ENCODE assay signal across 12 cellular contexts in genomic region chr15:74429784-74430141, GRCh38. TPM values are rescaled to one million over a fixed set of nuclear protein-coding genes. Genes with fewer than 3 reads are reported as not detected.
DNase-seq lines count a peak whose midpoint lies in the region; ATAC-seq and TF ChIP-seq lines count a peak whose summit lies in the region.
"Had no signal": no experiment of that assay in that cellular context is flagged by ENCODE, and none has a peak within 500 bp of the region (broad histone marks: within the 10 kb centered on the region; RNA-seq: fewer than 3 reads in every experiment).

No MANE protein-coding gene starts in this region.

- intact Hi-C loops in natural killer cell (cut with micrococcal nuclease) = no loop called here

- H3K4me3 Mint-ChIP-seq in natural killer cell treated with Interleukin-12 subunit alpha and Interleukin-12 subunit beta and Interleukin-15 and Interleukin-18, amount 100 ng/mL, for 72 hours = peak overlapping the region; percentile 65
- no peak overlapping the region for H3K4me3 Mint-ChIP-seq in natural killer cell
- H3K4me3 Mint-ChIP-seq in activated T-helper 17 cell treated with anti-CD3 and anti-CD28 coated beads, Interleukin-2, amount 50 U/mL, for 72 hours = peak overlapping the region; percentile 90
- H3K4me3 Mint-ChIP-seq in memory B cell = peak overlapping the region; percentile 84

- TF ChIP-seq CTCF in natural killer cell (IDR thresholded peaks at IDR 0.05) = no peak
- TF ChIP-seq CTCF in GM13977 (IDR thresholded peaks at IDR 0.05; ENCODE audit: extremely low read depth, insufficient read depth, missing control alignments) = no peak

- no peaks in the 10 kb centered on the region for H3K36me3 Mint-ChIP-seq in natural killer cell treated with Interleukin-12 subunit alpha and Interleukin-12 subunit beta and Interleukin-15 and Interleukin-18, amount 100 ng/mL, for 72 hours
- H3K36me3 Mint-ChIP-seq in natural killer cell (no peaks in the 10 kb centered on the region), memory B cell (peaks cover 12% of the 10 kb centered on the region)
- peaks cover 77% of the 10 kb centered on the region for H3K36me3 Mint-ChIP-seq in activated T-helper 17 cell treated with anti-CD3 and anti-CD28 coated beads, Interleukin-2, amount 50 U/mL, for 72 hours (ENCODE audit: low read depth)

- in situ Hi-C loops in GM13977 (cut with MboI; ENCODE audit: low pct_unique_long_range_greater_than_20kb, low sequenced_read_pairs, unreplicated experiment) = no loop called here

- no peak for DNase-seq in natural killer cell treated with Interleukin-12 subunit alpha and Interleukin-12 subunit beta and Interleukin-15 and Interleukin-18, amount 100 ng/mL, for 72 hours (ENCODE audit: low spot score)
- no peak for DNase-seq in natural killer cell
- DNase-seq in memory B cell (ENCODE audit: low spot score in 2 of 2) = no peak
- DNase-seq in GM13977 (ENCODE audit: low spot score) = no peak
- DNase-seq in NCI-H2171 (lab: John Stamatoyannopoulos, UW) = no peak
- no peak for DNase-seq in SHP77 treated with DMSO at 0.1 percent for 48 hours (lab: John Stamatoyannopoulos, UW)
- DNase-seq: AML-193; DMS53; effector memory CD8-positive, alpha-beta T cell; foreskin melanocyte had no signal

- H3K27ac Mint-ChIP-seq in natural killer cell treated with Interleukin-12 subunit alpha and Interleukin-12 subunit beta and Interleukin-15 and Interleukin-18, amount 100 ng/mL, for 72 hours = peak overlapping the region in 1 of 2 donors; percentile 31
- peak overlapping the region in 1 of 2 donors; percentile 60 for H3K27ac Mint-ChIP-seq in natural killer cell
- peak overlapping the region; percentile 72 for H3K27ac Mint-ChIP-seq in activated T-helper 17 cell treated with anti-CD3 and anti-CD28 coated beads, Interleukin-2, amount 50 U/mL, for 72 hours
- H3K27ac Mint-ChIP-seq in memory B cell = peak overlapping the region; percentile 90

- H3K9me3 Mint-ChIP-seq in natural killer cell treated with Interleukin-12 subunit alpha and Interleukin-12 subunit beta and Interleukin-15 and Interleukin-18, amount 100 ng/mL, for 72 hours = no peaks in the 10 kb centered on the region
- H3K9me3 Mint-ChIP-seq in natural killer cell (no peaks in the 10 kb centered on the region), memory B cell (no peaks in the 10 kb centered on the region)
- no peaks in the 10 kb centered on the region for H3K9me3 Mint-ChIP-seq in activated T-helper 17 cell treated with anti-CD3 and anti-CD28 coated beads, Interleukin-2, amount 50 U/mL, for 72 hours
- H3K9me3 Mint-ChIP-seq: effector memory CD8-positive, alpha-beta T cell had no signal

- peaks cover 56% of the 10 kb centered on the region in 2 donors for H3K4me1 Mint-ChIP-seq in natural killer cell treated with Interleukin-12 subunit alpha and Interleukin-12 subunit beta and Interleukin-15 and Interleukin-18, amount 100 ng/mL, for 72 hours (ENCODE audit: low read depth in 2 of 2)
- H3K4me1 Mint-ChIP-seq in natural killer cell (peaks cover 18 to 61% of the 10 kb centered on the region in 2 donors), memory B cell (peaks cover 68% of the 10 kb centered on the region)
- peaks cover 40% of the 10 kb centered on the region for H3K4me1 Mint-ChIP-seq in activated T-helper 17 cell treated with anti-CD3 and anti-CD28 coated beads, Interleukin-2, amount 50 U/mL, for 72 hours

- no peaks in the 10 kb centered on the region for H3K27me3 Mint-ChIP-seq in natural killer cell treated with Interleukin-12 subunit alpha and Interleukin-12 subunit beta and Interleukin-15 and Interleukin-18, amount 100 ng/mL, for 72 hours
- H3K27me3 Mint-ChIP-seq in natural killer cell (ENCODE audit: low read depth in 2 of 2) (no peaks in the 10 kb centered on the region), memory B cell (no peaks in the 10 kb centered on the region)
- no peaks in the 10 kb centered on the region for H3K27me3 Mint-ChIP-seq in activated T-helper 17 cell treated with anti-CD3 and anti-CD28 coated beads, Interleukin-2, amount 50 U/mL, for 72 hours
- H3K27me3 Mint-ChIP-seq: effector memory CD8-positive, alpha-beta T cell had no signal

- no peak for ATAC-seq in natural killer cell treated with Interleukin-12 subunit alpha and Interleukin-12 subunit beta and Interleukin-15 and Interleukin-18, amount 100 ng/mL, for 72 hours
- ATAC-seq in natural killer cell (no peak), memory B cell (ENCODE audit: low read depth) (no peak), HG03442 (IDR thresholded peaks at IDR 0.05; ENCODE audit: unreplicated experiment) (no peak)
- ATAC-seq in activated T-helper 17 cell treated with anti-CD3 and anti-CD28 coated beads, Interleukin-2, amount 50 U/mL, for 72 hours (replicated peaks) = no peak
- ATAC-seq: effector memory CD8-positive, alpha-beta T cell had no signal

RNA-seq across cellular contexts. Expression of gene SEMA7A, which starts 4.0 kb away (rescaled TPM):
- 10 to 100 TPM; 32.1 to 40.8 TPM for total RNA-seq in natural killer cell treated with Interleukin-12 subunit alpha and Interleukin-12 subunit beta and Interleukin-15 and Interleukin-18, amount 100 ng/mL, for 72 hours
- total RNA-seq in natural killer cell = 10 to 100 TPM in 1 of 3 donors, 1 to 10 TPM in 2; 4.7 to 46.2 (median 9.0) TPM
- 10 to 100 TPM; 11.7 to 44.9 TPM for total RNA-seq in activated T-helper 17 cell treated with anti-CD3 and anti-CD28 coated beads, Interleukin-2, amount 50 U/mL, for 72 hours

RNA-seq across cellular contexts. Expression of gene UBL7, which starts 31.2 kb away (rescaled TPM):
- total RNA-seq in natural killer cell treated with Interleukin-12 subunit alpha and Interleukin-12 subunit beta and Interleukin-15 and Interleukin-18, amount 100 ng/mL, for 72 hours = 10 to 100 TPM; 34.3 to 38.9 TPM
- total RNA-seq in natural killer cell = 10 to 100 TPM; 25.1 to 38.7 (median 29.0) TPM
- 10 to 100 TPM; 38.0 to 52.6 TPM for total RNA-seq in activated T-helper 17 cell treated with anti-CD3 and anti-CD28 coated beads, Interleukin-2, amount 50 U/mL, for 72 hours
